1 cellular context compared by ENCODE assay signal in genomic region chr2:190469770-190470169, GRCh38.
TF ChIP-seq lines count a peak whose summit lies in the region.

No MANE protein-coding gene starts in this region.

TF ChIP-seq in SK-N-SH, 30 proteins besides CTCF, POLR2A, EP300 and RAD21 (continued from another document):
- no peak for TF ChIP-seq RXRA (IDR thresholded peaks at IDR 0.05; ENCODE audit: borderline replicate concordance, low read depth)
